In genomic region chr4:159748834-159749444, GRCh38 we compare ENCODE assay signal across 37 cellular contexts.
"Had no signal": no experiment of that assay in that cellular context is flagged by ENCODE, and none has a peak within 500 bp of the region (broad histone marks: within the 10 kb centered on the region; RNA-seq: fewer than 3 reads in every experiment).

No MANE protein-coding gene starts in this region.

- H3K4me3 Mint-ChIP-seq: activated naive CD4-positive, alpha-beta T cell treated with anti-CD3 and anti-CD28 coated beads for 36 hours; activated naive CD4-positive, alpha-beta T cell treated with anti-CD3 and anti-CD28 coated beads, Interleukin-2, amount 10 ng/mL, durations not matched to agents 7 days and 5 days; activated naive CD4-positive, alpha-beta T cell treated with anti-CD3 and anti-CD28 coated beads, Interleukin-2, amount 50 U/mL, for 24 hours; activated naive CD8-positive, alpha-beta T cell; activated naive CD8-positive, alpha-beta T cell treated with anti-CD3 and anti-CD28 coated beads for 36 hours; activated naive CD8-positive, alpha-beta T cell treated with anti-CD3 and anti-CD28 coated beads, Interleukin-2, amount 10 ng/mL, durations not matched to agents 7 days and 5 days; activated naive CD8-positive, alpha-beta T cell treated with anti-CD3 and anti-CD28 coated beads, Interleukin-2, amount 50 U/mL, for 24 hours; activated T-cell treated with anti-CD3 and anti-CD28 coated beads, Interleukin-2, amount 50 U/mL, for 24 hours; activated T-cell treated with anti-CD3 and anti-CD28 coated beads, Interleukin-2, amount 50 U/mL, for 4 hours; activated T-cell treated with anti-CD3 and anti-CD28 coated beads, Interleukin-2, amount 50 U/mL, for 72 hours; activated T-helper 1 cell treated with anti-CD3 and anti-CD28 coated beads, Interleukin-12 subunit alpha, Interleukin-12 subunit beta, Interleukin-2, Interleukin-4 antibody, amounts not matched to agents 30 ng/mL and 10 ng/mL and 1 ng/mL, durations not matched to agents 14 hours and 24 hours and 36 hours; activated T-helper 17 cell treated with anti-CD3 and anti-CD28 coated beads, Interleukin-2, amount 50 U/mL, for 72 hours; brain; central memory CD8-positive, alpha-beta T cell had no signal

- DNase-seq: activated effector memory CD4-positive, alpha-beta T cell treated with anti-CD3 and anti-CD28 coated beads, Interleukin-2, amount 50 U/mL, for 16 hours; activated effector memory CD4-positive, alpha-beta T cell treated with Interleukin-2 at 50 U/mL for 16 hours; activated gamma-delta T cell; activated gamma-delta T cell treated with Interleukin-2 at 50 U/mL for 16 hours; activated naive CD4-positive, alpha-beta T cell; activated naive CD4-positive, alpha-beta T cell treated with anti-CD3 and anti-CD28 coated beads for 36 hours; activated naive CD4-positive, alpha-beta T cell treated with anti-CD3 and anti-CD28 coated beads, Interleukin-2, amount 10 ng/mL, durations not matched to agents 7 days and 5 days; activated naive CD4-positive, alpha-beta T cell treated with anti-CD3 and anti-CD28 coated beads, Interleukin-2, amount 50 U/mL, for 16 hours; activated naive CD4-positive, alpha-beta T cell treated with Interleukin-2 at 50 U/mL for 16 hours; activated naive CD8-positive, alpha-beta T cell treated with anti-CD3 and anti-CD28 coated beads for 36 hours; activated naive CD8-positive, alpha-beta T cell treated with anti-CD3 and anti-CD28 coated beads, Interleukin-2, amount 10 ng/mL, durations not matched to agents 7 days and 5 days; activated naive CD8-positive, alpha-beta T cell treated with anti-CD3 and anti-CD28 coated beads, Interleukin-2, amount 50 U/mL, for 24 hours; activated T-cell treated with anti-CD3 and anti-CD28 coated beads, Interleukin-2, amount 50 U/mL, for 24 hours; activated T-cell treated with anti-CD3 and anti-CD28 coated beads, Interleukin-2, amount 50 U/mL, for 4 hours; activated T-cell treated with anti-CD3 and anti-CD28 coated beads, Interleukin-2, amount 50 U/mL, for 48 hours; activated T-cell treated with anti-CD3 and anti-CD28 coated beads, Interleukin-2, amount 50 U/mL, for 72 hours; adrenal gland; amniotic stem cell; amygdala; anterior cingulate cortex; aorta; body of pancreas; brain microvascular endothelial cell; caudate nucleus; central memory CD4-positive, alpha-beta T cell; cerebellar nuclear complex had no signal

- H3K27me3 Mint-ChIP-seq: activated naive CD4-positive, alpha-beta T cell treated with anti-CD3 and anti-CD28 coated beads, Interleukin-2, amount 10 ng/mL, durations not matched to agents 7 days and 5 days; activated naive CD4-positive, alpha-beta T cell treated with anti-CD3 and anti-CD28 coated beads, Interleukin-2, amount 50 U/mL, for 24 hours; activated naive CD8-positive, alpha-beta T cell; activated naive CD8-positive, alpha-beta T cell treated with anti-CD3 and anti-CD28 coated beads for 36 hours; activated naive CD8-positive, alpha-beta T cell treated with anti-CD3 and anti-CD28 coated beads, Interleukin-2, amount 10 ng/mL, durations not matched to agents 7 days and 5 days; activated naive CD8-positive, alpha-beta T cell treated with anti-CD3 and anti-CD28 coated beads, Interleukin-2, amount 50 U/mL, for 24 hours; activated T-cell treated with anti-CD3 and anti-CD28 coated beads, Interleukin-2, amount 50 U/mL, for 24 hours; activated T-helper 17 cell treated with anti-CD3 and anti-CD28 coated beads, Interleukin-2, amount 50 U/mL, for 72 hours; central memory CD8-positive, alpha-beta T cell had no signal

- H3K4me3 ChIP-seq: adrenal gland, ascending aorta, body of pancreas, breast epithelium, cardiac muscle cell had no signal

- ATAC-seq: activated naive CD4-positive, alpha-beta T cell treated with anti-CD3 and anti-CD28 coated beads, Interleukin-2, amount 50 U/mL, for 72 hours; activated naive CD8-positive, alpha-beta T cell treated with anti-CD3 and anti-CD28 coated beads, Interleukin-2, amount 50 U/mL, for 24 hours; activated T-cell treated with anti-CD3 and anti-CD28 coated beads, Interleukin-2, amount 50 U/mL, for 4 hours; activated T-cell treated with anti-CD3 and anti-CD28 coated beads, Interleukin-2, amount 50 U/mL, for 72 hours; activated T-helper 17 cell treated with anti-CD3 and anti-CD28 coated beads, Interleukin-2, amount 50 U/mL, for 72 hours; body of pancreas had no signal

- H3K36me3 ChIP-seq: adrenal gland, ascending aorta, brain microvascular endothelial cell, breast epithelium, cardiac muscle cell had no signal

- H3K27ac ChIP-seq: adrenal gland, ascending aorta, body of pancreas, brain microvascular endothelial cell, breast epithelium, cardiac muscle cell had no signal

- H3K27ac Mint-ChIP-seq: activated naive CD4-positive, alpha-beta T cell treated with anti-CD3 and anti-CD28 coated beads for 36 hours; activated naive CD4-positive, alpha-beta T cell treated with anti-CD3 and anti-CD28 coated beads, Interleukin-2, amount 10 ng/mL, durations not matched to agents 7 days and 5 days; activated naive CD4-positive, alpha-beta T cell treated with anti-CD3 and anti-CD28 coated beads, Interleukin-2, amount 50 U/mL, for 24 hours; activated naive CD4-positive, alpha-beta T cell treated with anti-CD3 and anti-CD28 coated beads, Interleukin-2, amount 50 U/mL, for 72 hours; activated naive CD8-positive, alpha-beta T cell; activated naive CD8-positive, alpha-beta T cell treated with anti-CD3 and anti-CD28 coated beads for 36 hours; activated naive CD8-positive, alpha-beta T cell treated with anti-CD3 and anti-CD28 coated beads, Interleukin-2, amount 10 ng/mL, durations not matched to agents 7 days and 5 days; activated naive CD8-positive, alpha-beta T cell treated with anti-CD3 and anti-CD28 coated beads, Interleukin-2, amount 50 U/mL, for 24 hours; activated T-cell treated with anti-CD3 and anti-CD28 coated beads, Interleukin-2, amount 50 U/mL, for 24 hours; activated T-cell treated with anti-CD3 and anti-CD28 coated beads, Interleukin-2, amount 50 U/mL, for 72 hours; activated T-helper 1 cell treated with anti-CD3 and anti-CD28 coated beads, Interleukin-12 subunit alpha, Interleukin-12 subunit beta, Interleukin-2, Interleukin-4 antibody, amounts not matched to agents 30 ng/mL and 10 ng/mL and 1 ng/mL, durations not matched to agents 14 hours and 24 hours and 36 hours; activated T-helper 17 cell treated with anti-CD3 and anti-CD28 coated beads, Interleukin-2, amount 50 U/mL, for 72 hours; activated T-helper 2 cell treated with anti-CD3 and anti-CD28 coated beads, Interferon-gamma antibody, Interleukin-2, Interleukin-4, amounts not matched to agents 10 μg/mL and 5 μg/mL and 100 μg/mL, durations not matched to agents 14 hours and 24 hours and 36 hours; brain had no signal

- H3K4me1 ChIP-seq: adrenal gland, ascending aorta, breast epithelium had no signal

- H3K36me3 Mint-ChIP-seq: activated naive CD4-positive, alpha-beta T cell treated with anti-CD3 and anti-CD28 coated beads, Interleukin-2, amount 10 ng/mL, durations not matched to agents 7 days and 5 days; activated naive CD4-positive, alpha-beta T cell treated with anti-CD3 and anti-CD28 coated beads, Interleukin-2, amount 50 U/mL, for 24 hours; activated naive CD4-positive, alpha-beta T cell treated with anti-CD3 and anti-CD28 coated beads, Interleukin-2, amount 50 U/mL, for 72 hours; activated naive CD8-positive, alpha-beta T cell; activated naive CD8-positive, alpha-beta T cell treated with anti-CD3 and anti-CD28 coated beads for 36 hours; activated naive CD8-positive, alpha-beta T cell treated with anti-CD3 and anti-CD28 coated beads, Interleukin-2, amount 10 ng/mL, durations not matched to agents 7 days and 5 days; brain had no signal

- H3K9me3 ChIP-seq: adrenal gland, body of pancreas had no signal

- H3K4me1 Mint-ChIP-seq: activated naive CD4-positive, alpha-beta T cell treated with anti-CD3 and anti-CD28 coated beads, Interleukin-2, amount 10 ng/mL, durations not matched to agents 7 days and 5 days; activated naive CD4-positive, alpha-beta T cell treated with anti-CD3 and anti-CD28 coated beads, Interleukin-2, amount 50 U/mL, for 24 hours; activated naive CD8-positive, alpha-beta T cell treated with anti-CD3 and anti-CD28 coated beads for 36 hours; activated naive CD8-positive, alpha-beta T cell treated with anti-CD3 and anti-CD28 coated beads, Interleukin-2, amount 10 ng/mL, durations not matched to agents 7 days and 5 days; activated naive CD8-positive, alpha-beta T cell treated with anti-CD3 and anti-CD28 coated beads, Interleukin-2, amount 50 U/mL, for 24 hours; activated T-helper 17 cell treated with anti-CD3 and anti-CD28 coated beads, Interleukin-2, amount 50 U/mL, for 72 hours; brain; central memory CD8-positive, alpha-beta T cell had no signal

- H3K27me3 ChIP-seq: adrenal gland, ascending aorta, body of pancreas, brain microvascular endothelial cell, breast epithelium, cardiac muscle cell had no signal

- H3K9me3 Mint-ChIP-seq: activated naive CD8-positive, alpha-beta T cell treated with anti-CD3 and anti-CD28 coated beads, Interleukin-2, amount 50 U/mL, for 24 hours; activated T-helper 1 cell treated with anti-CD3 and anti-CD28 coated beads, Interleukin-12 subunit alpha, Interleukin-12 subunit beta, Interleukin-2, Interleukin-4 antibody, amounts not matched to agents 30 ng/mL and 10 ng/mL and 1 ng/mL, durations not matched to agents 14 hours and 24 hours and 36 hours had no signal
